In the genomic region with DNA sequence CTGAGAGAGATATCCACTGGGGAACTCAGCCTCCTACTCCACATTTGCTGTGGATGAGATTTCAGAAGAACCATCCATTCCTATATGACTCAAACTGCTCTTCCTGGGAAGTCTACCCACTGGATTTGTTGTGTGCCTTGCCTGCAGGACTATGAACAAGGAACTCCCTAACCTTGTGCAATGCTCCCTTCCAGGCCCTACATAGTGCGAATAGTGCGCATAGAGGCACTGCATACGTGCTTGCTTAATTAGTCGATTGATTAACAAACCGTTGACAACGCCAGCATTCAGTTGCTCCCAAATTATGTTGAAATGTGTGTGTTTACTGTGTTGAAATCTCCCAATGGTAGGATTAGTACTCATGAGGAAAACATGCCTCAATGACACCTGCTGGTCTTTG, we compare ENCODE assay signal across 10 cellular contexts. TPM values are rescaled to one million over a fixed set of nuclear protein-coding genes. Genes with fewer than 3 reads are reported as not detected.
"Had no signal": no experiment of that assay in that cellular context is flagged by ENCODE, and none has a peak within 500 bp of the region (broad histone marks: within the 10 kb centered on the region; RNA-seq: fewer than 3 reads in every experiment).

No MANE protein-coding gene starts in this region.

- H3K9me3 Mint-ChIP-seq: HFFc6 had no signal

- H3K36me3 ChIP-seq: HAP-1 had no signal

- DNase-seq: H7, HFFc6, IMR-90, KBM-7 had no signal

- H3K4me3 ChIP-seq: GM23338, HAP-1 had no signal

- H3K4me1 Mint-ChIP-seq: GM23338 had no signal

- H3K27ac ChIP-seq: KMS-11 had no signal

- H2AFZ ChIP-seq: GM23338 had no signal

- ATAC-seq: GM23338, HCT116 had no signal

- H3K9ac ChIP-seq: KMS-11 had no signal

- H3K4me1 ChIP-seq: HAP-1 had no signal

- FAIRE-seq: HTR-8/SVneo had no signal

- H3K4me3 Mint-ChIP-seq: GM23338, HFFc6 had no signal

- H3K9me3 ChIP-seq: HAP-1 had no signal

- H3K27ac Mint-ChIP-seq: GM23338, HFFc6 had no signal

- H3K4me2 ChIP-seq: GM23338, KMS-11 had no signal

RNA-seq across cellular contexts. Expression of gene LHFPL4, which starts 59.7 kb away (rescaled TPM):
- total RNA-seq: HFFc6, HT-29, IMR-90 had no signal
- polyA plus RNA-seq: IMR-90 had no signal
